ENCODE assay signal across 10 cellular contexts in the genomic region with DNA sequence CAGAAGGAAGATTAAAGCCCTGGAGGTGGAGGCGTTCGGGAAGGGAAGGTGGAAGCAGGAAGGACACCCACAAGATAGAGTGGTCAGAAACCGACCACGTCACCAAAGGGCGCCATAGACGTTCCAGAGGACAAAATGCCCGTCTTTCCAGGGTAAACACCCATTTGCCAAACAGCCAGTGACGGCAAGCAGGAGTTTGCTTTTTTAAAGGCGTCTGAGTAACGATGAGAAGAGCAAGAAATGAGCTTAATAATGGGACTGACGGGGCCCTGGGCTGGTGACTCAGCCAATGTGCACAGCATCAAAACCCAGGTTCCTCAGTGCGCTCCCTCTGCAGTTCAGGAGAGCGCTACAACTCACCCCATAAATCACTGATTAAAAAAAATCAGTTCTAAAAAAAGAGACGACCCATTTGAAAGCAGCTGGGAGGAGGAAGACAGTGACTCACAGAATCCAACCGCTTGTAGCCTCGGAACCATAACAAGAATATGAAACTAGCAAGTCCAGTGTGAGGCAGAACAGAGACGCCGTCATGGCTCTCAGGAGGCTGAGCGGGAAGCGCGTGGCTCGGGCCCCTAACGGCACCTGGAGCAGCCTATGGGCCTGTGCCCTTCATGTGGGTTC. TPM values are rescaled to one million over a fixed set of nuclear protein-coding genes. Genes with fewer than 3 reads are reported as not detected.
DNase-seq lines count a peak whose midpoint lies in the region; ATAC-seq lines count a peak whose summit lies in the region.
"Had no signal": no experiment of that assay in that cellular context is flagged by ENCODE, and none has a peak within 500 bp of the region (broad histone marks: within the 10 kb centered on the region; RNA-seq: fewer than 3 reads in every experiment).

No MANE protein-coding gene starts in this region.

- ATAC-seq in GM19023 (IDR thresholded peaks at IDR 0.05; ENCODE audit: unreplicated experiment) = no peak

- no peaks in the 10 kb centered on the region for H3K36me3 ChIP-seq in H7 (replicated peaks; ENCODE audit: control insufficient read depth, insufficient read depth, low read length)
- H3K36me3 ChIP-seq: heart right ventricle had no signal

- peak overlapping the region; percentile 50 for H3K27ac ChIP-seq in substantia nigra (ENCODE audit: low read depth, low read length, poor library complexity, severe bottlenecking)

- no peaks in the 10 kb centered on the region for H3K27me3 ChIP-seq in H7 (ENCODE audit: control insufficient read depth, insufficient read depth, low read length)

- H3K4me3 ChIP-seq in H7 (ENCODE audit: insufficient read depth, low read depth, low read length) = peak overlapping the region; percentile 2; the same call in 1 of the 2 replicates
- H3K4me3 ChIP-seq: heart right ventricle had no signal

- DNase-seq in H7 = peak; percentile 55
- DNase-seq in amniotic epithelial cell (ENCODE audit: low read depth) = peak; percentile 88
- peak; percentile 75 for DNase-seq in islet precursor cell
- DNase-seq in substantia nigra (lab: John Stamatoyannopoulos, UW) = peak in 4 of 49 donors; percentile 35 to 53 (median 44)
- no peak for DNase-seq in effector CD8-positive, alpha-beta T cell (lab: John Stamatoyannopoulos, UW)
- DNase-seq in NCI-H2081 (lab: John Stamatoyannopoulos, UW) = no peak
- no peak for DNase-seq in NCI-H226
- DNase-seq: activated CD8-positive, alpha-beta memory T cell treated with anti-CD3 and anti-CD28 coated beads, Interleukin-2, amount 50 U/mL, for 4 hours; heart right ventricle had no signal

RNA-seq across cellular contexts. Expression of a gene that starts 5.9 kb away (rescaled TPM):
- 4.8 and 7.2 TPM in 2 replicates for total RNA-seq in H7 (2014; rRNA removed; shearing (Covaris generic))

Comparison
In these comparisons a context has a peak if more than half of its experiments do, and no peak if none do; other contexts are left out.
1. DNase-seq: peak in H7 (single experiment), amniotic epithelial cell (single experiment) and islet precursor cell (single experiment); none in effector CD8-positive, alpha-beta T cell (single experiment), NCI-H2081 (0 of 2) and NCI-H226 (single experiment).